Comparison of ENCODE assay signal across 19 cellular contexts in genomic region chr5:93423333-93423714, GRCh38.
DNase-seq lines count a peak whose midpoint lies in the region; FAIRE-seq and TF ChIP-seq lines count a peak whose summit lies in the region.
"Had no signal": no experiment of that assay in that cellular context is flagged by ENCODE, and none has a peak within 500 bp of the region (broad histone marks: within the 10 kb centered on the region; RNA-seq: fewer than 3 reads in every experiment).

No MANE protein-coding gene starts in this region.

- H3K36me3 Mint-ChIP-seq in CD8-positive, alpha-beta memory T cell: no peaks in the 10 kb centered on the region

- no peak overlapping the region for H3K9ac ChIP-seq in keratinocyte (ENCODE audit: control insufficient read depth, extremely low read depth, insufficient read depth, low read length)
- H3K9ac ChIP-seq: SK-N-SH had no signal

- H3K4me3 Mint-ChIP-seq in CD8-positive, alpha-beta memory T cell: no peak overlapping the region

- no peaks in the 10 kb centered on the region for H4K20me1 ChIP-seq in keratinocyte (ENCODE audit: control insufficient read depth, extremely low read depth, insufficient read depth, low read length)

- TF ChIP-seq CTCF in keratinocyte (optimal IDR thresholded peaks at IDR 0.05 in 1 of 3, IDR thresholded peaks at IDR 0.05 in 1 of 3, conservative IDR thresholded peaks at IDR 0.05 in 1 of 3; ENCODE audit: extremely low read depth in 1 of 3, insufficient read depth in 2 of 3, low read length in 3 of 3): no peak
- TF ChIP-seq CTCF in RWPE1 (conservative IDR thresholded peaks at IDR 0.05; ENCODE audit: low read depth): no peak

- no peaks in the 10 kb centered on the region for H3K4me1 Mint-ChIP-seq in CD8-positive, alpha-beta memory T cell

- peak overlapping the region; percentile 9 for H2AFZ ChIP-seq in keratinocyte (ENCODE audit: control insufficient read depth, low read length)

- no peaks in the 10 kb centered on the region for H3K79me2 ChIP-seq in keratinocyte (ENCODE audit: control insufficient read depth, insufficient read depth, low read length)

- H3K9me1 ChIP-seq in keratinocyte (ENCODE audit: control insufficient read depth, extremely low read depth, insufficient read depth, low read length): no peaks in the 10 kb centered on the region

- no peaks in the 10 kb centered on the region for H3K36me3 ChIP-seq in keratinocyte (ENCODE audit: control insufficient read depth in 2 of 2, extremely low read depth in 1 of 2, insufficient read depth in 2 of 2, low read length in 2 of 2)
- H3K36me3 ChIP-seq in CD8-positive, alpha-beta memory T cell (ENCODE audit: insufficient read depth, low read length): no peaks in the 10 kb centered on the region

- CTCF ChIA-PET in RWPE1 (lab: Yijun Ruan, JAX): no interaction called here
- CTCF ChIA-PET in CD8-positive, alpha-beta memory T cell (lab: Charles Lee): no interaction called here

- no peaks in the 10 kb centered on the region for H3K27me3 ChIP-seq in keratinocyte (ENCODE audit: control insufficient read depth, extremely low read depth, insufficient read depth, low read length)
- H3K27me3 ChIP-seq in CD8-positive, alpha-beta memory T cell (ENCODE audit: insufficient read depth, low read length, poor library complexity, severe bottlenecking): no peaks in the 10 kb centered on the region

- DNase-seq in SHP77 treated with DMSO at 0.1 percent for 48 hours (lab: John Stamatoyannopoulos, UW) (peak; percentile 13), SHP77 (lab: John Stamatoyannopoulos, UW) (no peak), dermis blood vessel endothelial cell (peak; percentile 48), keratinocyte (ENCODE audit: low read depth, low spot score) (no peak), cerebellar nuclear complex (lab: John Stamatoyannopoulos, UW) (no peak), RWPE1 (ENCODE audit: low spot score) (no peak), CD1c-positive myeloid dendritic cell (ENCODE audit: extremely low spot score) (no peak)
- no peak for DNase-seq in CD8-positive, alpha-beta memory T cell
- DNase-seq: 8988T, AML-193, DMS79, HCEC 1CT, IMR-90, MV-4-11, NCI-H1105 treated with DMSO at 0.1 percent for 48 hours, Right ventricle myocardium superior had no signal

- H3K9me3 ChIP-seq in keratinocyte (ENCODE audit: control insufficient read depth, low read depth, low read length): no peaks in the 10 kb centered on the region
- H3K9me3 ChIP-seq in CD8-positive, alpha-beta memory T cell (ENCODE audit: low read length): no peaks in the 10 kb centered on the region
- H3K9me3 ChIP-seq: SK-N-SH had no signal

- no peak for FAIRE-seq in keratinocyte (lab: Jason Lieb, UNC)
- FAIRE-seq: D721Med had no signal

- H3K9me3 Mint-ChIP-seq in CD8-positive, alpha-beta memory T cell: no peaks in the 10 kb centered on the region

- no peaks in the 10 kb centered on the region for H3K4me1 ChIP-seq in keratinocyte (ENCODE audit: control insufficient read depth, extremely low read depth, insufficient read depth, low read length)
- no peaks in the 10 kb centered on the region for H3K4me1 ChIP-seq in CD8-positive, alpha-beta memory T cell (ENCODE audit: insufficient read depth, low read length)

- no peak overlapping the region for H3K4me2 ChIP-seq in keratinocyte (ENCODE audit: control insufficient read depth, extremely low read depth, insufficient read depth, low read depth, low read length)
- H3K4me2 ChIP-seq: SK-N-SH had no signal

- peaks cover 4% of the 10 kb centered on the region in 2 donors for H3K27me3 Mint-ChIP-seq in CD8-positive, alpha-beta memory T cell

- H3K4me3 ChIP-seq in keratinocyte (ENCODE audit: control insufficient read depth in 2 of 3, extremely low read depth in 1 of 3, insufficient read depth in 2 of 3, low read depth in 1 of 3, low read length in 3 of 3): no peak overlapping the region
- no peak overlapping the region for H3K4me3 ChIP-seq in CD8-positive, alpha-beta memory T cell (ENCODE audit: low read length)

- H3K27ac ChIP-seq in keratinocyte (ENCODE audit: control insufficient read depth, insufficient read depth, low read length) (no peak overlapping the region), RWPE1 (no peak overlapping the region)
- no peak overlapping the region for H3K27ac ChIP-seq in CD8-positive, alpha-beta memory T cell (ENCODE audit: low read depth, low read length)
- H3K27ac ChIP-seq: C4-2B had no signal

- no peak overlapping the region for H3K27ac Mint-ChIP-seq in CD8-positive, alpha-beta memory T cell

- dilution Hi-C loops in keratinocyte (cut with MboI; ENCODE audit: extremely low pct_ligation_motif_present, low sequenced_read_pairs): no loop called here

- POLR2A ChIA-PET in RWPE1 (lab: Yijun Ruan, JAX; ENCODE audit: low non-redundant PET): no interaction called here
- POLR2A ChIA-PET in CD8-positive, alpha-beta memory T cell (lab: Charles Lee): no interaction called here

Comparison
In these comparisons a context has a peak if more than half of its experiments do, and no peak if none do; other contexts are left out.
1. DNase-seq: peak in SHP77 treated with DMSO at 0.1 percent for 48 hours (single experiment) and dermis blood vessel endothelial cell (single experiment); none in SHP77 (0 of 2), keratinocyte (single experiment), cerebellar nuclear complex (0 of 2), RWPE1 (single experiment), CD8-positive, alpha-beta memory T cell (0 of 5) and CD1c-positive myeloid dendritic cell (single experiment).